14 cellular contexts compared by ENCODE assay signal in genomic region chr3:188205992-188206416, GRCh38. TPM values are rescaled to one million over a fixed set of nuclear protein-coding genes. Genes with fewer than 3 reads are reported as not detected.
A peak's percentile ranks its signal among the peaks of the same experiment; 100 is the strongest.
DNase-seq lines count a peak whose midpoint lies in the region; ATAC-seq and TF ChIP-seq lines count a peak whose summit lies in the region.
"Had no signal": no experiment of that assay in that cellular context is flagged by ENCODE, and none has a peak within 500 bp of the region (broad histone marks: within the 10 kb centered on the region; RNA-seq: fewer than 3 reads in every experiment).

No MANE protein-coding gene starts in this region.

- no peak overlapping the region for H3K27ac Mint-ChIP-seq in stimulated activated naive B cell treated with anti-CD40 and anti-IgM and Interleukin-4, amounts not matched to agents 10 μg/mL and 1 μg/mL and 100 μg/mL, for 72 hours
- H3K27ac Mint-ChIP-seq: activated CD4-positive, alpha-beta memory T cell treated with anti-CD3 and anti-CD28 coated beads, Interleukin-2, amount 10 ng/mL, durations not matched to agents 7 days and 5 days; activated naive CD8-positive, alpha-beta T cell treated with anti-CD3 and anti-CD28 coated beads, Interleukin-2, amount 10 ng/mL, durations not matched to agents 7 days and 5 days had no signal

- peaks cover 5% of the 10 kb centered on the region for H3K36me3 ChIP-seq in upper lobe of right lung
- H3K36me3 ChIP-seq: SJCRH30 had no signal

- no peaks in the 10 kb centered on the region for H3K9me3 ChIP-seq in upper lobe of right lung
- H3K9me3 ChIP-seq: SJCRH30 had no signal

- H3K4me3 ChIP-seq in upper lobe of right lung, result no peak overlapping the region
- H3K4me3 ChIP-seq: SJCRH30 had no signal

- H3K9me3 Mint-ChIP-seq in stimulated activated naive B cell treated with anti-CD40 and anti-IgM and Interleukin-4, amounts not matched to agents 10 μg/mL and 1 μg/mL and 100 μg/mL, for 72 hours, result no peaks in the 10 kb centered on the region
- H3K9me3 Mint-ChIP-seq: activated CD4-positive, alpha-beta memory T cell treated with anti-CD3 and anti-CD28 coated beads, Interleukin-2, amount 10 ng/mL, durations not matched to agents 7 days and 5 days; activated naive CD8-positive, alpha-beta T cell treated with anti-CD3 and anti-CD28 coated beads, Interleukin-2, amount 10 ng/mL, durations not matched to agents 7 days and 5 days had no signal

- peaks cover 19 to 36% of the 10 kb centered on the region in 2 donors for H3K36me3 Mint-ChIP-seq in stimulated activated naive B cell treated with anti-CD40 and anti-IgM and Interleukin-4, amounts not matched to agents 10 μg/mL and 1 μg/mL and 100 μg/mL, for 72 hours

- no peaks in the 10 kb centered on the region for H3K27me3 ChIP-seq in upper lobe of right lung
- H3K27me3 ChIP-seq: SJCRH30 had no signal

- H3K4me3 Mint-ChIP-seq in stimulated activated naive B cell treated with anti-CD40 and anti-IgM and Interleukin-4, amounts not matched to agents 10 μg/mL and 1 μg/mL and 100 μg/mL, for 72 hours, result no peak overlapping the region
- H3K4me3 Mint-ChIP-seq: activated CD4-positive, alpha-beta memory T cell treated with anti-CD3 and anti-CD28 coated beads, Interleukin-2, amount 10 ng/mL, durations not matched to agents 7 days and 5 days; activated naive CD8-positive, alpha-beta T cell treated with anti-CD3 and anti-CD28 coated beads, Interleukin-2, amount 10 ng/mL, durations not matched to agents 7 days and 5 days had no signal

- H3K4me1 Mint-ChIP-seq in stimulated activated naive B cell treated with anti-CD40 and anti-IgM and Interleukin-4, amounts not matched to agents 10 μg/mL and 1 μg/mL and 100 μg/mL, for 72 hours, result peaks cover 17 to 33% of the 10 kb centered on the region in 2 donors

- ATAC-seq in Right ventricle myocardium superior (ENCODE audit: poor library complexity) (peak; percentile 15), Right ventricle myocardium inferior (no peak), left colon (peak; percentile 80), upper lobe of right lung (no peak), HG02884 (IDR thresholded peaks at IDR 0.05; ENCODE audit: unreplicated experiment) (no peak), HG03025 (IDR thresholded peaks at IDR 0.05; ENCODE audit: low FRiP score, unreplicated experiment) (no peak)
- ATAC-seq in stimulated activated naive B cell treated with anti-CD40 and anti-IgM and Interleukin-4, amounts not matched to agents 10 μg/mL and 1 μg/mL and 100 μg/mL, for 72 hours (replicated peaks), result no peak
- ATAC-seq: sciatic nerve had no signal

- TF ChIP-seq CTCF in VCaP (conservative IDR thresholded peaks at IDR 0.05) (no peak), upper lobe of right lung (IDR thresholded peaks at IDR 0.05) (peak; percentile 19)

- H3K27ac ChIP-seq in VCaP (peak overlapping the region; percentile 86), upper lobe of right lung (no peak overlapping the region)
- H3K27ac ChIP-seq: epithelial cell of prostate, SJCRH30 had no signal

- H3K27me3 Mint-ChIP-seq in stimulated activated naive B cell treated with anti-CD40 and anti-IgM and Interleukin-4, amounts not matched to agents 10 μg/mL and 1 μg/mL and 100 μg/mL, for 72 hours, result no peaks in the 10 kb centered on the region
- H3K27me3 Mint-ChIP-seq: activated CD4-positive, alpha-beta memory T cell treated with anti-CD3 and anti-CD28 coated beads, Interleukin-2, amount 10 ng/mL, durations not matched to agents 7 days and 5 days; activated naive CD8-positive, alpha-beta T cell treated with anti-CD3 and anti-CD28 coated beads, Interleukin-2, amount 10 ng/mL, durations not matched to agents 7 days and 5 days had no signal

- no peaks in the 10 kb centered on the region for H3K4me1 ChIP-seq in upper lobe of right lung
- H3K4me1 ChIP-seq: SJCRH30 had no signal

- DNase-seq in Right ventricle myocardium superior, result no peak
- no peak for DNase-seq in Right ventricle myocardium inferior (ENCODE audit: missing footprints)
- DNase-seq in left colon, result peak in 1 of 2 donors; percentile 49
- DNase-seq in upper lobe of right lung, result no peak
- DNase-seq in stimulated activated naive B cell treated with anti-CD40 and anti-IgM and Interleukin-4, amounts not matched to agents 10 μg/mL and 1 μg/mL and 100 μg/mL, for 72 hours, result no peak
- DNase-seq: activated CD4-positive, alpha-beta memory T cell treated with anti-CD3 and anti-CD28 coated beads, Interleukin-2, amount 10 ng/mL, durations not matched to agents 7 days and 5 days; activated naive CD8-positive, alpha-beta T cell treated with anti-CD3 and anti-CD28 coated beads, Interleukin-2, amount 10 ng/mL, durations not matched to agents 7 days and 5 days; NCI-H2171 treated with DMSO at 0.1 percent for 48 hours; SJCRH30 had no signal

- intact Hi-C loops in Right ventricle myocardium superior (cut with DNase I), result no loop called here
- intact Hi-C loops in Right ventricle myocardium inferior (cut with DNase I), result loop anchor here (2.0 to 10.0 kb wide), 2 partner anchors 55 to 151 kb away; no protein-coding TSS in a partner anchor
- intact Hi-C loops in left colon (cut with DNase I, micrococcal nuclease), result no loop called here
- intact Hi-C loops in upper lobe of right lung (cut with DNase I), result no loop called here

RNA-seq across cellular contexts. Expression of gene LPP, which starts 52.0 kb away (rescaled TPM):
- 92.9 TPM for total RNA-seq in Right ventricle myocardium superior
- 114 TPM for total RNA-seq in Right ventricle myocardium inferior
- total RNA-seq in left colon, result 100 to 1,000 TPM; 228 to 258 TPM
- 191 TPM for total RNA-seq in upper lobe of right lung

Comparison
In these comparisons a context has a peak if more than half of its experiments do, and no peak if none do; other contexts are left out.
1. ATAC-seq: peak in Right ventricle myocardium superior (single experiment) and left colon (single experiment); none in Right ventricle myocardium inferior (single experiment), upper lobe of right lung (single experiment), HG02884 (single experiment), HG03025 (single experiment) and stimulated activated naive B cell treated with anti-CD40 and anti-IgM and Interleukin-4, amounts not matched to agents 10 μg/mL and 1 μg/mL and 100 μg/mL, for 72 hours (0 of 2).